In genomic region chr3:41462103-41462691, GRCh38 we compare ENCODE assay signal across 26 cellular contexts.
"Had no signal": no experiment of that assay in that cellular context is flagged by ENCODE, and none has a peak within 500 bp of the region (broad histone marks: within the 10 kb centered on the region; RNA-seq: fewer than 3 reads in every experiment).

No MANE protein-coding gene starts in this region.

- H3K4me3 ChIP-seq: adrenal gland, ascending aorta, gastroesophageal sphincter, right lobe of liver, uterus had no signal

- H3K4me1 ChIP-seq: ascending aorta, gastroesophageal sphincter, right lobe of liver, uterus had no signal

- H3K27ac ChIP-seq: adrenal gland, ascending aorta, gastroesophageal sphincter, neutrophil, right lobe of liver, uterus had no signal

- H3K36me3 ChIP-seq: adrenal gland, ascending aorta, gastroesophageal sphincter, neutrophil, right lobe of liver, uterus had no signal

- DNase-seq: activated CD4-positive, alpha-beta memory T cell treated with anti-CD3 and anti-CD28 coated beads for 36 hours; activated CD4-positive, alpha-beta T cell treated with anti-CD3 and anti-CD28 coated beads, Interleukin-2, amount 10 ng/mL, durations not matched to agents 24 days and 14 days; activated CD4-positive, CD25-positive, alpha-beta regulatory T cell treated with anti-CD3 and anti-CD28 coated beads, Interleukin-2, amount 50 U/mL, for 72 hours; activated CD8-positive, alpha-beta memory T cell treated with anti-CD3 and anti-CD28 coated beads, Interleukin-2, amount 50 U/mL, for 4 hours; activated effector memory CD4-positive, alpha-beta T cell treated with anti-CD3 and anti-CD28 coated beads, Interleukin-2, amount 50 U/mL, for 16 hours; activated naive CD4-positive, alpha-beta T cell treated with anti-CD3 and anti-CD28 coated beads for 36 hours; activated naive CD8-positive, alpha-beta T cell treated with anti-CD3 and anti-CD28 coated beads for 36 hours; activated T-cell treated with anti-CD3 and anti-CD28 coated beads, Interleukin-2, amount 50 U/mL, for 1 hour; adrenal gland; caudate nucleus; cortex of kidney; effector memory CD8-positive, alpha-beta T cell; hippocampal formation; left cardiac atrium; mammary epithelial cell; naive B cell; nephron progenitor cell; right lobe of liver; stimulated activated CD4-positive, alpha-beta T cell treated with anti-CD3 and anti-CD28 coated beads, Interleukin-4, amount 100 ng/mL, for 24 hours; stimulated activated naive CD8-positive, alpha-beta T cell treated with anti-CD3 and anti-CD28 coated beads, Interleukin-15, amount 100 ng/mL, for 72 hours; substantia nigra; uterus had no signal

- H3K27me3 ChIP-seq: adrenal gland, ascending aorta, gastroesophageal sphincter, neutrophil, right lobe of liver, uterus had no signal

- H3K9me3 ChIP-seq: adrenal gland, ascending aorta, gastroesophageal sphincter, neutrophil, right lobe of liver, uterus had no signal

- ATAC-seq: effector memory CD8-positive, alpha-beta T cell; gastroesophageal sphincter; left cardiac atrium; right lobe of liver; stimulated activated memory B cell treated with anti-CD40 and anti-IgM and Interleukin-4, amounts not matched to agents 10 μg/mL and 1 μg/mL and 100 μg/mL, for 72 hours; stimulated activated naive CD8-positive, alpha-beta T cell treated with anti-CD3 and anti-CD28 coated beads, Interleukin-15, amount 100 ng/mL, for 72 hours had no signal
